8 cellular contexts compared by ENCODE assay signal in the genomic region with DNA sequence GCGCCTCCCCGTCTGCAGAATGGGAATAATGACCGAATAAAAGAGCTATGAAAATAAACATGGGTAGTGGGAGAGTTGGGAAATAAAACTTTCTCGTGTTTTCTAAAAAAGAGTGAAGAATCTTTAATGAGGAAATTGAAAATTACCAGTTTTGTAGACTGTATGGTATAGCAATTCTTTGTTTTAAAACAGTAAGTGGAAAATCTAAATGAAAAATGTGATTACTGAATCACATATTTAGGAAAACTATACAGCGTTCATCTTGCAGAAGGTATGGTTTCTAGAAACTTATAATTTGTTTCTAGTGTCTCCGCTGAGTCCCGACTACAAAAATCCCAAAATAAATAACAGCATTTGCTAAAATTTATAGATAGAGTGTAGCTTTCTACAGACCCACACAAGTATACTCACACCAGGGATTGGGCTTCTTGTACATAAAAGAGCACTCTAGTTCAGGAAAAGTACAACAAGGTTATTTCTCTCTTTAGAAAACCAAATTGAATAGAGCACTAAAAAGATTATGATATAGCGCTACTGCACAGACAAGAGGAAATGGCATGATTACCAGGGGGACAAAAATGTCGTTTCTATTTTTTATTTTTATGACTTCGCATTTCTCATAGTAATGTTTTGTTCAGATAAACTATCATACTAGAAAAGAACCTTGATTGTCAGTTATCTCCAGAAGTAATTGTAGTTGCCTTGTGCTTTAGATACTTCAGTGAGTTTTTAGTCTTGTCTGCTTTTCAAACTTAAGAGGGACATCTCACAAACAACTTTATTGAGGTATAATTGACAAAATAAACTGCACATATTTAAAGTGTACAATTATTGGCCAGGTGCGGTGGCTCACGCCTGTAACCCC. TPM values are rescaled to one million over a fixed set of nuclear protein-coding genes. Genes with fewer than 3 reads are reported as not detected.
DNase-seq lines count a peak whose midpoint lies in the region; ATAC-seq and TF ChIP-seq lines count a peak whose summit lies in the region.

No MANE protein-coding gene starts in this region.

- TF ChIP-seq CTCF in heart left ventricle (IDR thresholded peaks at IDR 0.05): no peak
- no peak for TF ChIP-seq CTCF in astrocyte of the cerebellum (IDR thresholded peaks at IDR 0.05; ENCODE audit: low read depth, low read length, missing control alignments)
- no peak for TF ChIP-seq CTCF in lower leg skin (IDR thresholded peaks at IDR 0.05)
- no peak for TF ChIP-seq CTCF in upper lobe of right lung (IDR thresholded peaks at IDR 0.05)

- DNase-seq in heart left ventricle: no peak
- no peak for DNase-seq in cardiac septum (ENCODE audit: low spot score)
- no peak for DNase-seq in astrocyte of the cerebellum (ENCODE audit: low read depth)
- DNase-seq in lower leg skin (ENCODE audit: low spot score in 2 of 2): no peak
- DNase-seq in upper lobe of right lung: no peak
- DNase-seq in 8988T: no peak
- DNase-seq in NOMO-1 treated with DMSO at 0.1 percent for 48 hours (lab: John Stamatoyannopoulos, UW; ENCODE audit: unreplicated experiment): no peak
- no peak for DNase-seq in HuH-7 (ENCODE audit: low spot score)

- H3K4me1 ChIP-seq in heart left ventricle (peaks cover 0 to 47% (median 11%) of the 10 kb centered on the region in 12 donors), upper lobe of right lung (peaks cover 11% of the 10 kb centered on the region)

- in situ Hi-C loops in astrocyte of the cerebellum (cut with HindIII; ENCODE audit: low sequenced_read_pairs): no loop called here

- no peak for TF ChIP-seq POLR2A in heart left ventricle (IDR thresholded peaks at IDR 0.05)
- TF ChIP-seq POLR2A in lower leg skin (IDR thresholded peaks at IDR 0.05): no peak

- H3K36me3 ChIP-seq in heart left ventricle: no peaks in the 10 kb centered on the region
- no peaks in the 10 kb centered on the region for H3K36me3 ChIP-seq in upper lobe of right lung

- no peaks in the 10 kb centered on the region for H3K27me3 ChIP-seq in heart left ventricle
- no peaks in the 10 kb centered on the region for H3K27me3 ChIP-seq in upper lobe of right lung

- intact Hi-C loops in heart left ventricle (cut with DNase I) (loop anchor here in 9 of 10 donors (2.0 to 10.0 kb wide), 9 partner anchors 79 to 273 kb away; a partner anchor contains a TSS), cardiac septum (cut with DNase I) (loop anchor here (2.0 to 5.0 kb wide), 4 partner anchors 74 to 363 kb away; a partner anchor contains a TSS), lower leg skin (cut with DNase I; ENCODE audit: low total_unique reads) (loop anchor here (5.0 kb wide), 1 partner anchor 189 kb away; no protein-coding TSS in a partner anchor), upper lobe of right lung (cut with DNase I) (no loop called here)

- 35 to 42% (median 38%) methylated on average over 12 of the region's 12 CpGs for WGBS in heart left ventricle, 4 donors
- WGBS in lower leg skin, 2 donors: 30 to 32% methylated on average over 12 of the region's 12 CpGs

- ATAC-seq in heart left ventricle (no peak), upper lobe of right lung (no peak)

- no peaks in the 10 kb centered on the region for H3K9me3 ChIP-seq in heart left ventricle
- H3K9me3 ChIP-seq in upper lobe of right lung: no peaks in the 10 kb centered on the region

- peak overlapping the region in 11 of 12 donors; percentile 92 to 96 (median 94) for H3K27ac ChIP-seq in heart left ventricle
- H3K27ac ChIP-seq in upper lobe of right lung: peak overlapping the region; percentile 90

- H3K4me3 ChIP-seq in heart left ventricle: peak overlapping the region; percentile 66 to 89 (median 81)
- H3K4me3 ChIP-seq in astrocyte of the cerebellum (ENCODE audit: low read depth, low read length): peak overlapping the region; percentile 88
- H3K4me3 ChIP-seq in lower leg skin (ENCODE audit: low read depth, poor library complexity, severe bottlenecking): peak overlapping the region; percentile 95
- H3K4me3 ChIP-seq in upper lobe of right lung: peak overlapping the region; percentile 77

RNA-seq across cellular contexts. Expression of a gene that starts 1.0 kb away (rescaled TPM):
- total RNA-seq in heart left ventricle (10 to 100 TPM; 12.1 to 41.4 (median 28.6) TPM), cardiac septum (31.8 TPM), lower leg skin (10 to 100 TPM; 22.9 to 68.3 (median 26.2) TPM), upper lobe of right lung (58.1 TPM)
- 10 to 100 TPM in 1 of 2 donors, 1 to 10 TPM in 1; 7.2 to 12.0 TPM for polyA plus RNA-seq in heart left ventricle
